In genomic region chr14:89184952-89185351, GRCh38 we compare ENCODE assay signal across 21 cellular contexts.
DNase-seq lines count a peak whose midpoint lies in the region; ATAC-seq and TF ChIP-seq lines count a peak whose summit lies in the region.
"Had no signal": no experiment of that assay in that cellular context is flagged by ENCODE, and none has a peak within 500 bp of the region (broad histone marks: within the 10 kb centered on the region; RNA-seq: fewer than 3 reads in every experiment).

No MANE protein-coding gene starts in this region.

- DNase-seq in WTC11 (ENCODE audit: low spot score) (no peak), Right ventricle myocardium superior (peak; percentile 51), putamen (ENCODE audit: low spot score) (peak; percentile 36), NCI-H2196 treated with DMSO at 0.1 percent for 48 hours (lab: John Stamatoyannopoulos, UW; ENCODE audit: unreplicated experiment) (no peak), ureter (ENCODE audit: low spot score) (no peak), NCI-H1930 (lab: John Stamatoyannopoulos, UW) (no peak)
- DNase-seq: activated CD4-positive, alpha-beta T cell treated with anti-CD3 and anti-CD28 coated beads, Interleukin-2, amount 10 ng/mL, durations not matched to agents 7 days and 5 days; activated T-cell treated with anti-CD3 and anti-CD28 coated beads, Interleukin-2, amount 50 U/mL, for 72 hours; erythroblast; IMR-90; kidney; mucosa of descending colon; MV-4-11; NCI-H2227 treated with DMSO at 0.1 percent for 48 hours; spleen; stimulated activated naive CD4-positive, alpha-beta T cell; T-helper 9 cell had no signal

- ATAC-seq in WTC11 (no peak), Right ventricle myocardium superior (ENCODE audit: poor library complexity) (peak; percentile 62), GM21528 (IDR thresholded peaks at IDR 0.05; ENCODE audit: low FRiP score, unreplicated experiment) (no peak)
- ATAC-seq: activated T-cell treated with anti-CD3 and anti-CD28 coated beads, Interleukin-2, amount 50 U/mL, for 72 hours; mucosa of descending colon had no signal

- peaks cover 33% of the 10 kb centered on the region for H3K4me1 Mint-ChIP-seq in WTC11

- peaks cover 19% of the 10 kb centered on the region for H3K36me3 Mint-ChIP-seq in WTC11

- TF ChIP-seq CTCF in C4-2B (conservative IDR thresholded peaks at IDR 0.05) (no peak), WTC11 (IDR thresholded peaks at IDR 0.05) (no peak)

- no peaks in the 10 kb centered on the region for H3K9me3 Mint-ChIP-seq in WTC11
- H3K9me3 Mint-ChIP-seq: activated CD4-positive, alpha-beta T cell treated with anti-CD3 and anti-CD28 coated beads, Interleukin-2, amount 10 ng/mL, durations not matched to agents 7 days and 5 days; activated T-cell treated with anti-CD3 and anti-CD28 coated beads, Interleukin-2, amount 50 U/mL, for 72 hours had no signal

- peak overlapping the region; percentile 75 for H3K27ac ChIP-seq in C4-2B
- H3K27ac ChIP-seq: coronary artery, SJSA1, spleen had no signal

- POLR2A ChIA-PET in WTC11 (lab: Charles Lee) = no interaction called here

- no peak overlapping the region for H3K4me3 Mint-ChIP-seq in WTC11
- H3K4me3 Mint-ChIP-seq: activated CD4-positive, alpha-beta T cell treated with anti-CD3 and anti-CD28 coated beads, Interleukin-2, amount 10 ng/mL, durations not matched to agents 7 days and 5 days; activated T-cell treated with anti-CD3 and anti-CD28 coated beads, Interleukin-2, amount 50 U/mL, for 72 hours had no signal

- peak overlapping the region; percentile 16; the same call in 1 of the 2 replicates for H3K27ac Mint-ChIP-seq in WTC11
- H3K27ac Mint-ChIP-seq: activated CD4-positive, alpha-beta T cell treated with anti-CD3 and anti-CD28 coated beads, Interleukin-2, amount 10 ng/mL, durations not matched to agents 7 days and 5 days; activated T-cell treated with anti-CD3 and anti-CD28 coated beads, Interleukin-2, amount 50 U/mL, for 72 hours had no signal

- no peaks in the 10 kb centered on the region for H3K27me3 Mint-ChIP-seq in WTC11 (ENCODE audit: low read depth)
- H3K27me3 Mint-ChIP-seq: activated CD4-positive, alpha-beta T cell treated with anti-CD3 and anti-CD28 coated beads, Interleukin-2, amount 10 ng/mL, durations not matched to agents 7 days and 5 days had no signal

- CTCF ChIA-PET in WTC11 (lab: Charles Lee) = interaction anchor here (3.1 kb wide), 1 partner anchor 7 kb away, joined by 21 read pairs; no protein-coding TSS in a partner anchor

- intact Hi-C loops in Right ventricle myocardium superior (cut with DNase I) = no loop called here

TF ChIP-seq in WTC11, 78 proteins besides CTCF, POLR2A, EP300 and RAD21:
- TF ChIP-seq ZNF423 (CRISPR knock-in tag; IDR thresholded peaks at IDR 0.05) (no peak), SMAD3 (CRISPR knock-in tag; IDR thresholded peaks at IDR 0.05; ENCODE audit: borderline replicate concordance) (no peak), USF1 (CRISPR knock-in tag; IDR thresholded peaks at IDR 0.05) (no peak), NR1H2 (CRISPR knock-in tag; IDR thresholded peaks at IDR 0.05) (no peak), NFYB (CRISPR knock-in tag; conservative IDR thresholded peaks at IDR 0.05; ENCODE audit: low read depth) (no peak), KAT7 (CRISPR knock-in tag; IDR thresholded peaks at IDR 0.05; ENCODE audit: borderline replicate concordance) (no peak), ZNF121 (CRISPR knock-in tag; IDR thresholded peaks at IDR 0.05) (no peak), ATF3 (CRISPR knock-in tag; conservative IDR thresholded peaks at IDR 0.05) (no peak), ATF6 (CRISPR knock-in tag; IDR thresholded peaks at IDR 0.05) (no peak)

Comparison
In these comparisons a context has a peak if more than half of its experiments do, and no peak if none do; other contexts are left out.
1. DNase-seq: peak in Right ventricle myocardium superior (single experiment) and putamen (single experiment); none in WTC11 (single experiment), NCI-H2196 treated with DMSO at 0.1 percent for 48 hours (single experiment), ureter (single experiment) and NCI-H1930 (0 of 2).